ENCODE assay signal across 7 cellular contexts in genomic region chr19:12956446-12957388, GRCh38. TPM values are rescaled to one million over a fixed set of nuclear protein-coding genes. Genes with fewer than 3 reads are reported as not detected.
DNase-seq lines count a peak whose midpoint lies in the region; ATAC-seq and TF ChIP-seq lines count a peak whose summit lies in the region.

Gene GADD45GIP1 (minus strand): TSS chr19:12957223. CDS start chr19:12957212, 11 bp downstream.

- peak within 1 kb of the TSS; percentile 99 for H3K4me3 ChIP-seq in lung

- CTCF ChIA-PET in activated CD8-positive, alpha-beta T cell treated with anti-CD3 and anti-CD28 coated beads for 36 hours (lab: Charles Lee), result interaction anchor here (1.0 to 6.0 kb wide), 3 partner anchors 9 to 66 kb away, joined by 3 to 51 read pairs (median 4); partner anchors contain the start of gene GCDH

- intact Hi-C loops in activated CD8-positive, alpha-beta T cell treated with anti-CD3 and anti-CD28 coated beads for 36 hours (cut with micrococcal nuclease), result no loop called here

- peak within 1 kb of the TSS; percentile 78 for H3K4me3 Mint-ChIP-seq in activated CD8-positive, alpha-beta T cell treated with anti-CD3 and anti-CD28 coated beads for 36 hours

- peak within 1 kb of the TSS; percentile 98 for H3K27ac Mint-ChIP-seq in activated CD8-positive, alpha-beta T cell treated with anti-CD3 and anti-CD28 coated beads for 36 hours

- peaks cover 36% of the 10 kb centered on the region for H3K4me1 Mint-ChIP-seq in activated CD8-positive, alpha-beta T cell treated with anti-CD3 and anti-CD28 coated beads for 36 hours (ENCODE audit: low read depth)

- DNase-seq in GM13977 (ENCODE audit: low spot score), result peak; percentile 88
- peak; percentile 60 for DNase-seq in NCI-H82 treated with DMSO at 0.1 percent for 48 hours (lab: John Stamatoyannopoulos, UW; ENCODE audit: unreplicated experiment)
- DNase-seq in activated CD8-positive, alpha-beta T cell treated with anti-CD3 and anti-CD28 coated beads for 36 hours, result peak; percentile 87
- DNase-seq in effector CD4-positive, alpha-beta T cell, result peak; percentile 69
- peak; percentile 76 for DNase-seq in lung (ENCODE audit: low spot score)
- peak; percentile 72 to 88 (median 73) for DNase-seq in stimulated activated CD4-positive, alpha-beta T cell treated with anti-CD3 and anti-CD28 coated beads, TNF-alpha, amount 100 ng/mL, for 24 hours (ENCODE audit: low read depth in 3 of 3)

- H3K27me3 ChIP-seq in lung (ENCODE audit: control insufficient read depth, insufficient read depth), result no peaks in the 10 kb centered on the region

- H3K9me3 ChIP-seq in lung (ENCODE audit: control insufficient read depth in 2 of 2, insufficient read depth in 1 of 2, low read length in 1 of 2), result no peaks in the 10 kb centered on the region

- POLR2A ChIA-PET in activated CD8-positive, alpha-beta T cell treated with anti-CD3 and anti-CD28 coated beads for 36 hours (lab: Charles Lee), result interaction anchor here (0.7 to 3.5 kb wide), 10 partner anchors 9 to 197 kb away, joined by 3 to 30 read pairs (median 4); partner anchors contain the start of genes CALR, FARSA, GCDH and RAD23A

- WGBS in lung, 2 donors, result 5% methylated on average over 71 to 84 of the region's 84 CpGs

- in situ Hi-C loops in GM13977 (cut with MboI; ENCODE audit: low pct_unique_long_range_greater_than_20kb, low sequenced_read_pairs, unreplicated experiment), result no loop called here

- TF ChIP-seq CTCF in GM13977 (IDR thresholded peaks at IDR 0.05; ENCODE audit: extremely low read depth, insufficient read depth, missing control alignments) (no peak), lung (IDR thresholded peaks at IDR 0.05; ENCODE audit: control extremely low read depth, extremely low read depth) (no peak)
- no peak for TF ChIP-seq CTCF in activated CD8-positive, alpha-beta T cell treated with anti-CD3 and anti-CD28 coated beads for 36 hours (IDR thresholded peaks at IDR 0.05)

- no peaks in the 10 kb centered on the region for H3K27me3 Mint-ChIP-seq in activated CD8-positive, alpha-beta T cell treated with anti-CD3 and anti-CD28 coated beads for 36 hours

- peaks cover 0 to 18% of the 10 kb centered on the region in 2 donors for H3K36me3 ChIP-seq in lung (ENCODE audit: control insufficient read depth in 2 of 2, insufficient read depth in 2 of 2, low read length in 2 of 2)

- no peaks in the 10 kb centered on the region for H3K9me3 Mint-ChIP-seq in activated CD8-positive, alpha-beta T cell treated with anti-CD3 and anti-CD28 coated beads for 36 hours

- ATAC-seq in HG03135 (IDR thresholded peaks at IDR 0.05; ENCODE audit: unreplicated experiment), result peak; percentile 76
- peak; percentile 96 for ATAC-seq in activated CD8-positive, alpha-beta T cell treated with anti-CD3 and anti-CD28 coated beads for 36 hours
- peak; percentile 98 for ATAC-seq in lung (ENCODE audit: insufficient read depth, low FRiP score)

- H3K36me3 Mint-ChIP-seq in activated CD8-positive, alpha-beta T cell treated with anti-CD3 and anti-CD28 coated beads for 36 hours (ENCODE audit: low read depth), result peaks cover 33% of the 10 kb centered on the region

- H3K4me1 ChIP-seq in lung (ENCODE audit: control insufficient read depth in 2 of 2, insufficient read depth in 2 of 2, low read length in 2 of 2), result peaks cover 0 to 18% of the 10 kb centered on the region in 2 donors

- peak within 1 kb of the TSS; percentile 96 to 99 for H3K27ac ChIP-seq in lung (ENCODE audit: low read depth in 1 of 2, low read length in 1 of 2)

RNA-seq across cellular contexts. Expression of gene GADD45GIP1, which starts in this region (rescaled TPM):
- 10 to 100 TPM; 32.6 to 36.0 TPM for total RNA-seq in activated CD8-positive, alpha-beta T cell treated with anti-CD3 and anti-CD28 coated beads for 36 hours
- 10 to 100 TPM; 14.9 to 22.6 TPM for total RNA-seq in lung
- 10 to 100 TPM; 50.0 to 69.0 TPM for polyA plus RNA-seq in lung

Comparison
In these comparisons a context has a peak if more than half of its experiments do, and no peak if none do; other contexts are left out.
1. Peak in every context shown above with its lines: DNase-seq, ATAC-seq, H3K4me3 ChIP-seq and H3K27ac ChIP-seq.